ENCODE assay signal across 9 cellular contexts in genomic region chr17:78384479-78385175, GRCh38. TPM values are rescaled to one million over a fixed set of nuclear protein-coding genes. Genes with fewer than 3 reads are reported as not detected.
DNase-seq lines count a peak whose midpoint lies in the region; ATAC-seq and TF ChIP-seq lines count a peak whose summit lies in the region.
"Had no signal": no experiment of that assay in that cellular context is flagged by ENCODE, and none has a peak within 500 bp of the region (broad histone marks: within the 10 kb centered on the region; RNA-seq: fewer than 3 reads in every experiment).

No MANE protein-coding gene starts in this region.

- no peaks in the 10 kb centered on the region for H3K9me3 Mint-ChIP-seq in endothelial cell (ENCODE audit: unreplicated experiment)

- no peaks in the 10 kb centered on the region for H3K9me2 ChIP-seq in OCI-LY7 (ENCODE audit: insufficient read depth, low read length)

- H2AFZ ChIP-seq in OCI-LY7 (ENCODE audit: low read length): no peak overlapping the region

- TF ChIP-seq CTCF in OCI-LY7 (conservative IDR thresholded peaks at IDR 0.05; ENCODE audit: low read length) (no peak), endothelial cell (IDR thresholded peaks at IDR 0.05; ENCODE audit: unreplicated experiment) (no peak), spleen (IDR thresholded peaks at IDR 0.05 in 8 of 11, conservative IDR thresholded peaks at IDR 0.05 in 3 of 11) (no peak)

- H3K27me3 ChIP-seq in spleen (replicated peaks in 1 of 7): no peaks in the 10 kb centered on the region

- peaks cover 78% of the 10 kb centered on the region for H3K4me1 ChIP-seq in OCI-LY7 (ENCODE audit: insufficient read depth, low read length, poor library complexity, severe bottlenecking)
- peaks cover 97 to 100% (median 100%) of the 10 kb centered on the region in 6 donors for H3K4me1 ChIP-seq in spleen

- no TSS peak for BruUV-seq in OCI-LY7 (replicated peaks; lab: Mats Ljungman, UMichigan)

- peak; percentile 29 for ATAC-seq in GM21529 (IDR thresholded peaks at IDR 0.05; ENCODE audit: unreplicated experiment)
- ATAC-seq: K562 had no signal

- H3K36me3 Mint-ChIP-seq in endothelial cell (ENCODE audit: low read depth, unreplicated experiment): peaks cover 27% of the 10 kb centered on the region

- H3K4me3 Mint-ChIP-seq in endothelial cell (ENCODE audit: unreplicated experiment): peak overlapping the region; percentile 80

- peak overlapping the region; percentile 65 for H3K4me2 ChIP-seq in OCI-LY7 (ENCODE audit: low read length)

- peaks cover 81% of the 10 kb centered on the region for H3K4me1 Mint-ChIP-seq in endothelial cell (ENCODE audit: unreplicated experiment)

- CTCF ChIA-PET in OCI-LY7 (lab: Charles Lee; ENCODE audit: unreplicated experiment): no interaction called here

- peaks cover 2% of the 10 kb centered on the region for H3K27me3 Mint-ChIP-seq in endothelial cell (ENCODE audit: unreplicated experiment)

- H4K20me1 ChIP-seq in OCI-LY7 (ENCODE audit: insufficient read depth, low read length): peaks cover 48% of the 10 kb centered on the region; the same call in 1 of the 2 replicates

- H3K36me3 ChIP-seq in OCI-LY7 (ENCODE audit: insufficient read depth, low read length): peaks cover 29% of the 10 kb centered on the region; the same call in 1 of the 2 replicates
- H3K36me3 ChIP-seq in spleen: peaks cover 0 to 29% (median 0%) of the 10 kb centered on the region in 6 donors

- TF ChIP-seq POLR2A in spleen (IDR thresholded peaks at IDR 0.05): no peak

- H3K9me3 ChIP-seq in OCI-LY7 (ENCODE audit: low read length) (no peaks in the 10 kb centered on the region), spleen (no peaks in the 10 kb centered on the region)

- H3K4me3 ChIP-seq in OCI-LY7 (ENCODE audit: low read depth, low read length, poor library complexity, severe bottlenecking): no peak overlapping the region
- peak overlapping the region in 1 of 8 donors; percentile 47 for H3K4me3 ChIP-seq in spleen
- H3K4me3 ChIP-seq: K562 had no signal

- peak overlapping the region; percentile 93 for H3K27ac Mint-ChIP-seq in endothelial cell (ENCODE audit: unreplicated experiment)

- WGBS in spleen, 5 donors: 54 to 66% (median 57%) methylated on average over 22 to 23 of the region's 23 CpGs

- POLR2A ChIA-PET in OCI-LY7 (lab: Charles Lee): interaction anchor here (1.0 kb wide), 1 partner anchor 41 kb away, joined by 3 read pairs; no protein-coding TSS in a partner anchor

- H3K79me2 ChIP-seq in OCI-LY7 (ENCODE audit: insufficient read depth, low read depth, low read length): peaks cover 89% of the 10 kb centered on the region

- intact Hi-C loops in OCI-LY7 (cut with micrococcal nuclease; ENCODE audit: unreplicated experiment) (no loop called here), spleen (cut with DNase I; ENCODE audit: low total_unique reads) (no loop called here)

- DNase-seq in OCI-LY7 (ENCODE audit: low spot score): no peak
- DNase-seq in endothelial cell (ENCODE audit: low spot score): no peak
- no peak for DNase-seq in spleen
- no peak for DNase-seq in HPDE6-E6E7 (ENCODE audit: extremely low spot score)
- no peak for DNase-seq in HuH-7.5 (ENCODE audit: low spot score)
- no peak for DNase-seq in NCI-H226
- no peak for DNase-seq in globus pallidus (ENCODE audit: low spot score)

- peak overlapping the region; percentile 26 for H3K27ac ChIP-seq in OCI-LY7 (ENCODE audit: low read depth, low read length, poor library complexity, severe bottlenecking)
- peak overlapping the region; percentile 64 to 99 (median 93) for H3K27ac ChIP-seq in spleen

RNA-seq across cellular contexts. Expression of gene PGS1, which starts 6.2 kb away (rescaled TPM):
- 59.6 and 67.3 TPM in 2 replicates for total RNA-seq in OCI-LY7 (2014; rRNA removed; shearing (Covaris generic))
- 61.3 and 68.2 TPM in 2 replicates for total RNA-seq in OCI-LY7 (2022)
- total RNA-seq in endothelial cell (ENCODE audit: unreplicated experiment): 85.5 TPM
- total RNA-seq in spleen: 100 to 1,000 TPM in 6 of 7 donors, 10 to 100 TPM in 1; 60.1 to 217 (median 112) TPM
- 10 to 100 TPM; 20.0 to 34.7 (median 20.5) TPM for polyA plus RNA-seq in spleen

RNA-seq across cellular contexts. Expression of gene SOCS3, which starts 24.8 kb away (rescaled TPM):
- total RNA-seq in OCI-LY7 (2014; rRNA removed; shearing (Covaris generic)): not detected in 2 replicates
- total RNA-seq in OCI-LY7 (2022) (not detected in 2 replicates), endothelial cell (ENCODE audit: unreplicated experiment) (30.2 TPM), spleen (100 to 1,000 TPM in 4 of 7 donors, 10 to 100 TPM in 3; 21.4 to 164 (median 103) TPM)
- polyA plus RNA-seq in spleen: 10 to 100 TPM; 10.7 to 22.2 (median 12.2) TPM

Comparison
In these comparisons a context has a peak if more than half of its experiments do, and no peak if none do; other contexts are left out.
1. RNA of gene SOCS3, which starts 24.8 kb away (total RNA-seq): 21.4 to 164 TPM in spleen and 30.2 TPM in endothelial cell (single experiment); not detected in OCI-LY7; every median in the first group is over 10 times any median in the second.